In the genomic region with DNA sequence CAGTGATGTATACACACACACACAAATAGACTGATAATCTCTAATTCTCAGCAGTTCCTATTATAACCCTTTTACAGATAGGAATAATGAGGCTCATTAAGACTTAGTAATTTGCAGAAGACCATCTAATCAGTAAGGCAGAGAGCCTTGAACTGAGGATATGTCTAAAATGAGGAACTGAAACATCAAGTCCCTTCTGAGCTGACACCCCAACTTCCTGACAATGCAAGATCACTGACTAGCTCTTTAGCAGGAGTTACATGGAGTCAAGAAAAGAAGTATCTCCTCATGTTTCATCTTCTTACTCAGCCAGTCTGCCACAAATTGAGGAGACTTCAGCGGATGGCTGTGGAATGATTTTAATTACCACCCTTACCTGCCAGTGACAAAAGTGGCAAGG, we compare ENCODE assay signal across 14 cellular contexts.
DNase-seq lines count a peak whose midpoint lies in the region; ATAC-seq and FAIRE-seq lines count a peak whose summit lies in the region.
"Had no signal": no experiment of that assay in that cellular context is flagged by ENCODE, and none has a peak within 500 bp of the region (broad histone marks: within the 10 kb centered on the region; RNA-seq: fewer than 3 reads in every experiment).

No MANE protein-coding gene starts in this region.

- peak; percentile 8 for DNase-seq in germinal center (ENCODE audit: low spot score)
- DNase-seq in iPS-NIHi7 (ENCODE audit: extremely low spot score), result no peak
- DNase-seq in HTR-8/SVneo (ENCODE audit: insufficient read length, low spot score), result no peak
- DNase-seq in posterior vena cava (ENCODE audit: low spot score), result no peak
- DNase-seq in T-helper 9 cell, result no peak
- DNase-seq: dermis blood vessel endothelial cell; HCEC 1CT; NCI-H187; stimulated activated CD4-positive, alpha-beta T cell treated with anti-CD3 and anti-CD28 coated beads, Interleukin-4, amount 100 ng/mL, for 4 hours; trophoblast cell had no signal

- intact Hi-C loops in posterior vena cava (cut with DNase I), result no loop called here

- no peak for FAIRE-seq in HTR-8/SVneo (lab: Jason Lieb, UNC)

- ATAC-seq in GM18868 (IDR thresholded peaks at IDR 0.05; ENCODE audit: unreplicated experiment), result peak; percentile 97
- peak; percentile 96 for ATAC-seq in GM21825 (IDR thresholded peaks at IDR 0.05; ENCODE audit: unreplicated experiment)
- peak; percentile 93 for ATAC-seq in HG03457 (IDR thresholded peaks at IDR 0.05; ENCODE audit: unreplicated experiment)
- ATAC-seq: natural killer cell treated with Interleukin-12 subunit alpha and Interleukin-12 subunit beta and Interleukin-15 and Interleukin-18, amount 100 ng/mL, for 72 hours had no signal
